1 cellular context compared by ENCODE assay signal in genomic region chr9:128877852-128878251, GRCh38.
A peak's percentile ranks its signal among the peaks of the same experiment; 100 is the strongest.
TF ChIP-seq lines count a peak whose summit lies in the region.

No MANE protein-coding gene starts in this region.

TF ChIP-seq in HepG2, 621 proteins besides CTCF, POLR2A, EP300 and RAD21:
- TF ChIP-seq ZBTB34 (CRISPR knock-in tag; IDR thresholded peaks at IDR 0.05): no peak
- no peak for TF ChIP-seq UBTF (CRISPR knock-in tag; IDR thresholded peaks at IDR 0.05)
- TF ChIP-seq RFXAP (CRISPR knock-in tag; IDR thresholded peaks at IDR 0.05; ENCODE audit: borderline replicate concordance): no peak
- TF ChIP-seq STAG1 (CRISPR knock-in tag; IDR thresholded peaks at IDR 0.05): peak; percentile 31; the same call in 1 of the 2 replicates
- TF ChIP-seq ZNF772 (CRISPR knock-in tag; IDR thresholded peaks at IDR 0.05): no peak
- no peak for TF ChIP-seq ZNF883 (CRISPR knock-in tag; IDR thresholded peaks at IDR 0.05; ENCODE audit: not compliant biosample characterization)
- TF ChIP-seq GATAD2A (CRISPR knock-in tag; IDR thresholded peaks at IDR 0.05): peak; percentile 36; the same call in 1 of the 2 replicates
- peak; percentile 32; the same call in 1 of the 2 replicates for TF ChIP-seq SMC3 (IDR thresholded peaks at IDR 0.05; ENCODE audit: low read length)
- no peak for TF ChIP-seq ZBTB20 (CRISPR knock-in tag; IDR thresholded peaks at IDR 0.05; ENCODE audit: borderline replicate concordance, low read depth)
- peak; percentile 44; the same call in 1 of the 2 replicates for TF ChIP-seq ZNF362 (CRISPR knock-in tag; IDR thresholded peaks at IDR 0.05; ENCODE audit: borderline replicate concordance)
- no peak for TF ChIP-seq SNAI1 (CRISPR knock-in tag; IDR thresholded peaks at IDR 0.05; ENCODE audit: borderline replicate concordance)
- no peak for TF ChIP-seq POGK (CRISPR knock-in tag; conservative IDR thresholded peaks at IDR 0.05)
- no peak for TF ChIP-seq ZNF335 (CRISPR knock-in tag; IDR thresholded peaks at IDR 0.05)
- TF ChIP-seq, protein P1, sequence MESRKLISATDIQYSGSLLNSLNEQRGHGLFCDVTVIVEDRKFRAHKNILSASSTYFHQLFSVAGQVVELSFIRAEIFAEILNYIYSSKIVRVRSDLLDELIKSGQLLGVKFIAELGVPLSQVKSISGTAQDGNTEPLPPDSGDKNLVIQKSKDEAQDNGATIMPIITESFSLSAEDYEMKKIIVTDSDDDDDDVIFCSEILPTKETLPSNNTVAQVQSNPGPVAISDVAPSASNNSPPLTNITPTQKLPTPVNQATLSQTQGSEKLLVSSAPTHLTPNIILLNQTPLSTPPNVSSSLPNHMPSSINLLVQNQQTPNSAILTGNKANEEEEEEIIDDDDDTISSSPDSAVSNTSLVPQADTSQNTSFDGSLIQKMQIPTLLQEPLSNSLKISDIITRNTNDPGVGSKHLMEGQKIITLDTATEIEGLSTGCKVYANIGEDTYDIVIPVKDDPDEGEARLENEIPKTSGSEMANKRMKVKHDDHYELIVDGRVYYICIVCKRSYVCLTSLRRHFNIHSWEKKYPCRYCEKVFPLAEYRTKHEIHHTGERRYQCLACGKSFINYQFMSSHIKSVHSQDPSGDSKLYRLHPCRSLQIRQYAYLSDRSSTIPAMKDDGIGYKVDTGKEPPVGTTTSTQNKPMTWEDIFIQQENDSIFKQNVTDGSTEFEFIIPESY (CRISPR knock-in tag; IDR thresholded peaks at IDR 0.05): peak; percentile 82
- peak; percentile 17; the same call in 1 of the 2 replicates for TF ChIP-seq ERF (CRISPR knock-in tag; IDR thresholded peaks at IDR 0.05)
- no peak for TF ChIP-seq ZFP36L1 (CRISPR knock-in tag; IDR thresholded peaks at IDR 0.05)
- peak; percentile 44; the same call in 1 of the 2 replicates for TF ChIP-seq HNF4G (IDR thresholded peaks at IDR 0.05; ENCODE audit: borderline replicate concordance, low read depth, low read length)
- TF ChIP-seq HNF4G (CRISPR knock-in tag; IDR thresholded peaks at IDR 0.05; ENCODE audit: borderline replicate concordance, low read depth): no peak
- peak; percentile 1 for TF ChIP-seq ASH2L (IDR thresholded peaks at IDR 0.05; ENCODE audit: insufficient read length, low read depth, low read length)
- TF ChIP-seq, protein P2, sequence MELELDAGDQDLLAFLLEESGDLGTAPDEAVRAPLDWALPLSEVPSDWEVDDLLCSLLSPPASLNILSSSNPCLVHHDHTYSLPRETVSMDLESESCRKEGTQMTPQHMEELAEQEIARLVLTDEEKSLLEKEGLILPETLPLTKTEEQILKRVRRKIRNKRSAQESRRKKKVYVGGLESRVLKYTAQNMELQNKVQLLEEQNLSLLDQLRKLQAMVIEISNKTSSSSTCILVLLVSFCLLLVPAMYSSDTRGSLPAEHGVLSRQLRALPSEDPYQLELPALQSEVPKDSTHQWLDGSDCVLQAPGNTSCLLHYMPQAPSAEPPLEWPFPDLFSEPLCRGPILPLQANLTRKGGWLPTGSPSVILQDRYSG (CRISPR knock-in tag; IDR thresholded peaks at IDR 0.05): no peak
- TF ChIP-seq NCOA5 (CRISPR knock-in tag; IDR thresholded peaks at IDR 0.05): no peak
- TF ChIP-seq SAP130 (CRISPR knock-in tag; IDR thresholded peaks at IDR 0.05; ENCODE audit: low read depth): peak; percentile 9; the same call in 1 of the 2 replicates
- no peak for TF ChIP-seq SOX13 (IDR thresholded peaks at IDR 0.05)
- 0 out of 4 replicates have a peak, but pooled peaks of 1 of the 2 experiments have one; percentile 13 for TF ChIP-seq SOX13 (CRISPR knock-in tag; conservative IDR thresholded peaks at IDR 0.05 in 1 of 2, IDR thresholded peaks at IDR 0.05 in 1 of 2)
TF ChIP-seq in HepG2: peak in this region for 10.
